Comparison of ENCODE assay signal across 15 cellular contexts in genomic region chr9:123073441-123073840, GRCh38. TPM values are rescaled to one million over a fixed set of nuclear protein-coding genes. Genes with fewer than 3 reads are reported as not detected.
DNase-seq lines count a peak whose midpoint lies in the region; ATAC-seq and TF ChIP-seq lines count a peak whose summit lies in the region.
"Had no signal": no experiment of that assay in that cellular context is flagged by ENCODE, and none has a peak within 500 bp of the region (broad histone marks: within the 10 kb centered on the region; RNA-seq: fewer than 3 reads in every experiment).

No MANE protein-coding gene starts in this region.

- H2AFZ ChIP-seq in GM23248 (peak overlapping the region; percentile 30), hepatocyte (no peak overlapping the region), smooth muscle cell (ENCODE audit: low read depth) (no peak overlapping the region)

- peaks cover 27% of the 10 kb centered on the region for H3F3A ChIP-seq in GM23248 (ENCODE audit: insufficient read depth)
- no peaks in the 10 kb centered on the region for H3F3A ChIP-seq in smooth muscle cell (ENCODE audit: low read depth)

- H3K9ac ChIP-seq in GM23248, result peak overlapping the region; percentile 37
- H3K9ac ChIP-seq in SK-N-MC (ENCODE audit: insufficient read length), result no peak overlapping the region
- no peak overlapping the region for H3K9ac ChIP-seq in smooth muscle cell (ENCODE audit: low read depth)
- H3K9ac ChIP-seq: BLaER1 treated with 17β-estradiol and CSF1 and Interleukin-3, amounts not matched to agents 10 nM and 100 nM had no signal

- H3K79me2 ChIP-seq in GM23248 (ENCODE audit: insufficient read depth) (no peaks in the 10 kb centered on the region), hepatocyte (no peaks in the 10 kb centered on the region), smooth muscle cell (ENCODE audit: low read depth) (no peaks in the 10 kb centered on the region)

- no peak for DNase-seq in GM23248
- no peak for DNase-seq in SK-N-MC (ENCODE audit: low read depth, low spot score)
- no peak for DNase-seq in hepatocyte (ENCODE audit: low spot score)
- DNase-seq in smooth muscle cell (lab: John Stamatoyannopoulos, UW; ENCODE audit: unreplicated experiment), result no peak
- no peak for DNase-seq in stimulated activated CD4-positive, alpha-beta T cell treated with anti-CD3 and anti-CD28 coated beads, Interleukin-2, amount 100 ng/mL, for 24 hours
- DNase-seq in activated effector memory CD4-positive, alpha-beta T cell treated with Interleukin-2 at 50 U/mL for 16 hours, result no peak
- DNase-seq in activated CD4-positive, CD25-positive, alpha-beta regulatory T cell (lab: John Stamatoyannopoulos, UW), result no peak
- DNase-seq: body of pancreas, DND-41, glutamatergic neuron, NCI-H1417 treated with DMSO at 0.1 percent for 48 hours had no signal

- no peaks in the 10 kb centered on the region for H3K9me2 ChIP-seq in GM23248 (ENCODE audit: insufficient read depth)
- no peaks in the 10 kb centered on the region for H3K9me2 ChIP-seq in hepatocyte (replicated peaks; ENCODE audit: insufficient read depth)

- peak overlapping the region; percentile 43 for H3K27ac ChIP-seq in GM23248
- peak overlapping the region; percentile 88 for H3K27ac ChIP-seq in SK-N-MC
- H3K27ac ChIP-seq in hepatocyte, result peak overlapping the region; percentile 35
- H3K27ac ChIP-seq in smooth muscle cell (ENCODE audit: low read depth), result peak overlapping the region; percentile 4
- H3K27ac ChIP-seq: BLaER1 treated with 17β-estradiol and CSF1 and Interleukin-3, amounts not matched to agents 10 nM and 100 nM; body of pancreas had no signal

- H3K27me3 ChIP-seq in GM23248 (replicated peaks; ENCODE audit: insufficient read depth), result no peaks in the 10 kb centered on the region
- H3K27me3 ChIP-seq in hepatocyte, result no peaks in the 10 kb centered on the region
- no peaks in the 10 kb centered on the region for H3K27me3 ChIP-seq in smooth muscle cell (ENCODE audit: low read depth)
- H3K27me3 ChIP-seq: BLaER1 treated with 17β-estradiol and CSF1 and Interleukin-3, amounts not matched to agents 10 nM and 100 nM; body of pancreas had no signal

- WGBS in GM23248 (ENCODE audit: low coverage in 1 of 2, low lambda C conversion rate in 2 of 2, missing lambda C conversion rate in 2 of 2), 2 experiments, result 50 to 53% methylated on average over 5 of the region's 5 CpGs
- WGBS in hepatocyte (ENCODE audit: low lambda C conversion rate, missing lambda C conversion rate), result 63% methylated on average over 5 of the region's 5 CpGs
- WGBS in smooth muscle cell (ENCODE audit: low lambda C conversion rate), result 69% methylated on average over 5 of the region's 5 CpGs

- H3K4me2 ChIP-seq in GM23248 (ENCODE audit: unreplicated experiment) (peak overlapping the region; percentile 69), hepatocyte (no peak overlapping the region), smooth muscle cell (peak overlapping the region; percentile 15)
- H3K4me2 ChIP-seq: BLaER1 treated with 17β-estradiol and CSF1 and Interleukin-3, amounts not matched to agents 10 nM and 100 nM had no signal

- H3K4me1 ChIP-seq in GM23248 (ENCODE audit: insufficient read depth), result peaks cover 27% of the 10 kb centered on the region
- H3K4me1 ChIP-seq in hepatocyte (ENCODE audit: insufficient read depth), result no peaks in the 10 kb centered on the region
- H3K4me1 ChIP-seq in smooth muscle cell (ENCODE audit: low read depth), result no peaks in the 10 kb centered on the region
- H3K4me1 ChIP-seq: BLaER1 treated with 17β-estradiol and CSF1 and Interleukin-3, amounts not matched to agents 10 nM and 100 nM; body of pancreas had no signal

- H3K9me3 ChIP-seq in GM23248 (ENCODE audit: low read depth), result no peaks in the 10 kb centered on the region
- no peaks in the 10 kb centered on the region for H3K9me3 ChIP-seq in SK-N-MC (ENCODE audit: low read depth, low read length)
- no peaks in the 10 kb centered on the region for H3K9me3 ChIP-seq in hepatocyte (ENCODE audit: low read depth)
- H3K9me3 ChIP-seq in smooth muscle cell (replicated peaks; ENCODE audit: low read depth), result no peaks in the 10 kb centered on the region
- H3K9me3 ChIP-seq: BLaER1 treated with 17β-estradiol and CSF1 and Interleukin-3, amounts not matched to agents 10 nM and 100 nM; body of pancreas had no signal

- ATAC-seq in GM18502 (IDR thresholded peaks at IDR 0.05; ENCODE audit: poor library complexity, unreplicated experiment), result no peak
- ATAC-seq: activated T-helper 17 cell treated with anti-CD3 and anti-CD28 coated beads, Interleukin-2, amount 50 U/mL, for 72 hours; body of pancreas; Panc1 had no signal

- TF ChIP-seq CTCF in hepatocyte (IDR thresholded peaks at IDR 0.05; ENCODE audit: poor library complexity) (no peak), smooth muscle cell (IDR thresholded peaks at IDR 0.05; ENCODE audit: borderline replicate concordance, insufficient read depth, poor library complexity, severe bottlenecking) (no peak)

- H3K36me3 ChIP-seq in GM23248 (ENCODE audit: low read depth), result peaks cover 16% of the 10 kb centered on the region; the same call in 1 of the 2 replicates
- H3K36me3 ChIP-seq in SK-N-MC (ENCODE audit: insufficient read depth, low read length), result peaks cover 65% of the 10 kb centered on the region
- no peaks in the 10 kb centered on the region for H3K36me3 ChIP-seq in hepatocyte (replicated peaks; ENCODE audit: insufficient read depth, low read depth)
- no peaks in the 10 kb centered on the region for H3K36me3 ChIP-seq in smooth muscle cell (ENCODE audit: low read depth)

- in situ Hi-C loops in GM23248 (cut with MboI), result no loop called here

- H4K20me1 ChIP-seq in GM23248 (ENCODE audit: insufficient read depth) (no peaks in the 10 kb centered on the region), hepatocyte (ENCODE audit: insufficient read depth, poor library complexity, severe bottlenecking) (no peaks in the 10 kb centered on the region), smooth muscle cell (ENCODE audit: low read depth) (peaks cover 6% of the 10 kb centered on the region)
- H4K20me1 ChIP-seq: BLaER1 treated with 17β-estradiol and CSF1 and Interleukin-3, amounts not matched to agents 10 nM and 100 nM had no signal

- H3K4me3 ChIP-seq in GM23248 (peak overlapping the region; percentile 35), SK-N-MC (0 out of 2 replicates have a peak overlapping the region, but pooled peaks have one; percentile 42), hepatocyte (no peak overlapping the region), smooth muscle cell (no peak overlapping the region)
- H3K4me3 ChIP-seq: BLaER1 treated with 17β-estradiol and CSF1 and Interleukin-3, amounts not matched to agents 10 nM and 100 nM; body of pancreas had no signal

RNA-seq across cellular contexts. Expression of gene GPR21, which starts 40.0 kb away (rescaled TPM):
- 0.65 TPM in 1 of 2 replicates, not detected in the other for total RNA-seq in GM23248 (2014; rRNA removed; shearing (Covaris generic))
- polyA plus RNA-seq in GM23248 (2016; fragmentation: Nextera tagmentation; extraction: Ambion mirVana) (not detected in 2 replicates), hepatocyte (0.75 TPM in 1 of 2 replicates, not detected in the other), smooth muscle cell (not detected in 2 replicates)
- total RNA-seq in hepatocyte (0.50 and 2.2 TPM in 2 replicates), smooth muscle cell (1.4 and 2.0 TPM in 2 replicates)
- total RNA-seq: body of pancreas had no signal

Comparison
In these comparisons a context has a peak if more than half of its experiments do, and no peak if none do; other contexts are left out.
1. H3K27ac ChIP-seq: peak in every context shown above with its lines; median percentile 88 in SK-N-MC; 43 in GM23248; 35 in hepatocyte; 4 in smooth muscle cell.
2. H3K4me3 ChIP-seq: peak in GM23248 (single experiment) and SK-N-MC (single experiment); none in hepatocyte (single experiment) and smooth muscle cell (single experiment).